In the genomic region with DNA sequence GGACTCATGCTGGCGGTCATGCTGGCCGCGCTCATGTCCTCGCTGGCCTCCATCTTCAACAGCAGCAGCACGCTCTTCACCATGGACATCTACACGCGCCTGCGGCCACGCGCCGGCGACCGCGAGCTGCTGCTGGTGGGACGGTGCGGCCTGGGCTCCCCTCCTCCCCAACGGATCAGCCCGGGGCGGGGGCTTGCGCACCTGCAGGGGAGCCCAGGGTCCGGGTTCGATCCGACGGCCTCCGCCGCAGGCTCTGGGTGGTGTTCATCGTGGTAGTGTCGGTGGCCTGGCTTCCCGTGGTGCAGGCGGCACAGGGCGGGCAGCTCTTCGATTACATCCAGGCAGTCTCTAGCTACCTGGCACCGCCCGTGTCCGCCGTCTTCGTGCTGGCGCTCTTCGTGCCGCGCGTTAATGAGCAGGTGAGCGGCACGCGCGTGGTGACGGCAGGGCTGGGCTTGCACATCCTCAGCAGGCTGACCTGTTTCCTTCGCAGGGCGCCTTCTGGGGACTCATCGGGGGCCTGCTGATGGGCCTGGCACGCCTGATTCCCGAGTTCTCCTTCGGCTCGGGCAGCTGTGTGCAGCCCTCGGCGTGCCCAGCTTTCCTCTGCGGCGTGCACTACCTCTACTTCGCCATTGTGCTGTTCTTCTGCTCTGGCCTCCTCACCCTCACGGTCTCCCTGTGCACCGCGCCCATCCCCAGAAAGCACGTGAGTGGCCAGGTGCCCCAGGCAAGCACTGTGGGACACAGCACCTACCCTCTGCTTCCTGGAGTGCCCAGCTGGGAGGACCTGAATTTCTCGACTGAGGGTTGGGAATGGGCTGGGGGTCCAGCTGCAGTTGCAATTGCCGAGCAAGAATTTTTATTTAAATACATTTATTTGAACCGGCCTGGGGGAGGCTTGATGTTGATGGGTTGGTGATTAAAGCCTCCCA, we compare ENCODE assay signal across 11 cellular contexts. TPM values are rescaled to one million over a fixed set of nuclear protein-coding genes. Genes with fewer than 3 reads are reported as not detected.
A peak's percentile ranks its signal among the peaks of the same experiment; 100 is the strongest.
DNase-seq lines count a peak whose midpoint lies in the region; FAIRE-seq and TF ChIP-seq lines count a peak whose summit lies in the region.
"Had no signal": no experiment of that assay in that cellular context is flagged by ENCODE, and none has a peak within 500 bp of the region (broad histone marks: within the 10 kb centered on the region; RNA-seq: fewer than 3 reads in every experiment).

No MANE protein-coding gene starts in this region.

- 61% methylated on average over 65 of the region's 66 CpGs for WGBS in smooth muscle cell (ENCODE audit: low lambda C conversion rate)
- WGBS in small intestine, 3 donors: 62 to 74% (median 72%) methylated on average over 66 of the region's 66 CpGs

- peaks cover 18 to 36% of the 10 kb centered on the region in 2 donors for H3K36me3 ChIP-seq in ascending aorta
- H3K36me3 ChIP-seq in iPS-18a (ENCODE audit: control insufficient read depth, low read depth, low read length): peaks cover 19% of the 10 kb centered on the region
- no peaks in the 10 kb centered on the region for H3K36me3 ChIP-seq in smooth muscle cell (ENCODE audit: low read depth)
- H3K36me3 ChIP-seq in small intestine (ENCODE audit: control insufficient read depth in 2 of 2, insufficient read depth in 2 of 2, low read length in 2 of 2): peaks cover 0 to 8% of the 10 kb centered on the region in 2 donors

- H2AFZ ChIP-seq in smooth muscle cell (ENCODE audit: low read depth): no peak overlapping the region

- DNase-seq in NCI-H146 (lab: John Stamatoyannopoulos, UW) (peak; percentile 49), NCI-H146 treated with DMSO at 0.1 percent for 48 hours (lab: John Stamatoyannopoulos, UW; ENCODE audit: unreplicated experiment) (no peak), ascending aorta (ENCODE audit: low spot score in 2 of 2) (no peak), smooth muscle cell (lab: John Stamatoyannopoulos, UW; ENCODE audit: unreplicated experiment) (no peak), SK-N-DZ (ENCODE audit: low spot score) (no peak), small intestine (no peak)
- DNase-seq in stimulated activated CD4-positive, alpha-beta T cell treated with anti-CD3 and anti-CD28 coated beads, Interleukin-2, amount 100 ng/mL, for 48 hours: no peak
- DNase-seq: NCI-H1694 had no signal

- peak overlapping the region; percentile 99 for H3K4me2 ChIP-seq in smooth muscle cell

- intact Hi-C loops in ascending aorta (cut with DNase I): no loop called here

- H3K4me1 ChIP-seq in ascending aorta: peaks cover 10 to 15% of the 10 kb centered on the region in 2 donors
- H3K4me1 ChIP-seq in iPS-18a (ENCODE audit: control insufficient read depth, low read depth, low read length): peaks cover 7% of the 10 kb centered on the region
- H3K4me1 ChIP-seq in smooth muscle cell (ENCODE audit: low read depth): peaks cover 8% of the 10 kb centered on the region
- peaks cover 0 to 2% of the 10 kb centered on the region in 2 donors for H3K4me1 ChIP-seq in small intestine (ENCODE audit: control insufficient read depth in 2 of 2, insufficient read depth in 1 of 2, low read depth in 1 of 2, low read length in 1 of 2)

- H3K27me3 ChIP-seq in ascending aorta: no peaks in the 10 kb centered on the region
- peaks cover 56% of the 10 kb centered on the region for H3K27me3 ChIP-seq in iPS-18a (ENCODE audit: control insufficient read depth, insufficient read depth, low read length)
- peaks cover 32% of the 10 kb centered on the region for H3K27me3 ChIP-seq in smooth muscle cell (ENCODE audit: low read depth)
- H3K27me3 ChIP-seq in small intestine (ENCODE audit: control insufficient read depth in 2 of 2, insufficient read depth in 2 of 2, low read length in 2 of 2): no peaks in the 10 kb centered on the region

- peaks cover 6% of the 10 kb centered on the region for H4K20me1 ChIP-seq in smooth muscle cell (ENCODE audit: low read depth)

- H3F3A ChIP-seq in smooth muscle cell (ENCODE audit: low read depth): no peaks in the 10 kb centered on the region

- H3K9me3 ChIP-seq in ascending aorta (no peaks in the 10 kb centered on the region), iPS-18a (ENCODE audit: control insufficient read depth, low read depth, low read length) (no peaks in the 10 kb centered on the region), smooth muscle cell (replicated peaks; ENCODE audit: low read depth) (no peaks in the 10 kb centered on the region), small intestine (ENCODE audit: control insufficient read depth, low read depth) (no peaks in the 10 kb centered on the region)

- peak overlapping the region; percentile 66 to 68 for H3K4me3 ChIP-seq in ascending aorta
- H3K4me3 ChIP-seq in iPS-18a (ENCODE audit: low read length): peak overlapping the region; percentile 73
- no peak overlapping the region for H3K4me3 ChIP-seq in smooth muscle cell
- no peak overlapping the region for H3K4me3 ChIP-seq in small intestine (ENCODE audit: low read depth in 1 of 2, low read length in 2 of 2)

- FAIRE-seq in small intestine (lab: Jason Lieb, UNC): no peak

- H3K27ac ChIP-seq in ascending aorta (no peak overlapping the region), iPS-18a (ENCODE audit: low read length) (no peak overlapping the region), smooth muscle cell (ENCODE audit: low read depth) (no peak overlapping the region), small intestine (ENCODE audit: low read depth in 1 of 2, low read length in 1 of 2) (no peak overlapping the region)

- no peak for TF ChIP-seq CTCF in ascending aorta (IDR thresholded peaks at IDR 0.05)
- no peak for TF ChIP-seq CTCF in smooth muscle cell (IDR thresholded peaks at IDR 0.05; ENCODE audit: borderline replicate concordance, insufficient read depth, poor library complexity, severe bottlenecking)

- H3K9ac ChIP-seq in iPS-18a (ENCODE audit: low read length): no peak overlapping the region
- no peak overlapping the region for H3K9ac ChIP-seq in smooth muscle cell (ENCODE audit: low read depth)

- H3K79me2 ChIP-seq in smooth muscle cell (ENCODE audit: low read depth): no peaks in the 10 kb centered on the region

RNA-seq across cellular contexts. Expression of a gene that starts 6.0 kb away (rescaled TPM):
- total RNA-seq in ascending aorta: 0.53 TPM
- 0.40 TPM in 1 of 2 replicates, not detected in the other for total RNA-seq in smooth muscle cell
- polyA plus RNA-seq in smooth muscle cell: 5.1 and 10.6 TPM in 2 replicates
- 0.09 and 0.36 TPM in 2 replicates for polyA plus RNA-seq in SK-N-DZ (2014; cell fraction: cytosol; rRNA removed)
- 0.15 and 1.3 TPM in 2 replicates for polyA plus RNA-seq in SK-N-DZ (2014; cell fraction: nucleus; rRNA removed)
- polyA plus RNA-seq in small intestine: 1 to 10 TPM in 2 of 3 donors, under 1 TPM in 1; 0.81 to 1.8 (median 1.3) TPM
- total RNA-seq: T-helper 1 cell treated with Interleukin-12 subunit alpha and Interleukin-12 subunit beta and Interleukin-4 antibody, amounts not matched to agents 30 ng/mL and 1 ng/mL, for 36 hours had no signal

RNA-seq across cellular contexts. Expression of a gene that starts 16.9 kb away (rescaled TPM):
- total RNA-seq in ascending aorta (325 TPM), smooth muscle cell (67.2 and 73.0 TPM in 2 replicates)
- polyA plus RNA-seq in smooth muscle cell (203 and 213 TPM in 2 replicates), small intestine (10 to 100 TPM in 1 of 3 donors, 1 to 10 TPM in 2; 1.6 to 20.1 (median 7.8) TPM)
- polyA plus RNA-seq in SK-N-DZ (2014; cell fraction: cytosol; rRNA removed): 5.1 and 8.2 TPM in 2 replicates
- 5.6 and 24.8 TPM in 2 replicates for polyA plus RNA-seq in SK-N-DZ (2014; cell fraction: nucleus; rRNA removed)

RNA-seq across cellular contexts. Expression of a gene that starts 19.3 kb away (rescaled TPM):
- total RNA-seq in ascending aorta (80.9 TPM), smooth muscle cell (55.9 and 68.7 TPM in 2 replicates)
- polyA plus RNA-seq in smooth muscle cell (72.1 and 73.7 TPM in 2 replicates), small intestine (10 to 100 TPM; 27.3 to 74.0 (median 29.5) TPM)
- 53.3 and 56.4 TPM in 2 replicates for polyA plus RNA-seq in SK-N-DZ (2014; cell fraction: cytosol; rRNA removed)
- 228 and 233 TPM in 2 replicates for polyA plus RNA-seq in SK-N-DZ (2014; cell fraction: nucleus; rRNA removed)

RNA-seq across cellular contexts. Expression of a gene that starts 29.6 kb away (rescaled TPM):
- total RNA-seq in ascending aorta (10.0 TPM), smooth muscle cell (5.8 and 7.0 TPM in 2 replicates)
- polyA plus RNA-seq in smooth muscle cell (19.6 and 24.6 TPM in 2 replicates), small intestine (10 to 100 TPM; 12.3 to 20.5 (median 15.0) TPM)
- polyA plus RNA-seq in SK-N-DZ (2014; cell fraction: cytosol; rRNA removed): 15.0 and 20.6 TPM in 2 replicates
- 26.7 and 32.3 TPM in 2 replicates for polyA plus RNA-seq in SK-N-DZ (2014; cell fraction: nucleus; rRNA removed)

RNA-seq across cellular contexts. Expression of a gene that starts 38.8 kb away (rescaled TPM):
- total RNA-seq in ascending aorta (not detected), smooth muscle cell (not detected in 2 replicates)
- polyA plus RNA-seq in smooth muscle cell (not detected in 2 replicates), small intestine (not detected)
- not detected in 2 replicates for polyA plus RNA-seq in SK-N-DZ (2014; cell fraction: cytosol; rRNA removed)
- polyA plus RNA-seq in SK-N-DZ (2014; cell fraction: nucleus; rRNA removed): not detected in 2 replicates
- total RNA-seq: left colon; T-helper 1 cell treated with Interleukin-12 subunit alpha and Interleukin-12 subunit beta and Interleukin-4 antibody, amounts not matched to agents 30 ng/mL and 1 ng/mL, for 36 hours had no signal

Comparison
In these comparisons a context has a peak if more than half of its experiments do, and no peak if none do; other contexts are left out.
1. H3K4me3 ChIP-seq: peak in ascending aorta (2 of 2) and iPS-18a (single experiment); none in smooth muscle cell (single experiment) and small intestine (0 of 2).